ENCODE assay signal across 1 cellular context in genomic region chr1:202210370-202210769, GRCh38.
TF ChIP-seq lines count a peak whose summit lies in the region.

No MANE protein-coding gene starts in this region.

TF ChIP-seq in SK-N-SH, 30 proteins besides CTCF, POLR2A, EP300 and RAD21 (continued from another document):
- TF ChIP-seq EZH2phosphoT487 (IDR thresholded peaks at IDR 0.05; ENCODE audit: borderline replicate concordance, low read depth) = no peak
- TF ChIP-seq FOXM1 (IDR thresholded peaks at IDR 0.05; ENCODE audit: low read depth) = no peak
- no peak for TF ChIP-seq MAX (IDR thresholded peaks at IDR 0.05; ENCODE audit: low read depth)
